Comparison of ENCODE assay signal across 22 cellular contexts in the genomic region with DNA sequence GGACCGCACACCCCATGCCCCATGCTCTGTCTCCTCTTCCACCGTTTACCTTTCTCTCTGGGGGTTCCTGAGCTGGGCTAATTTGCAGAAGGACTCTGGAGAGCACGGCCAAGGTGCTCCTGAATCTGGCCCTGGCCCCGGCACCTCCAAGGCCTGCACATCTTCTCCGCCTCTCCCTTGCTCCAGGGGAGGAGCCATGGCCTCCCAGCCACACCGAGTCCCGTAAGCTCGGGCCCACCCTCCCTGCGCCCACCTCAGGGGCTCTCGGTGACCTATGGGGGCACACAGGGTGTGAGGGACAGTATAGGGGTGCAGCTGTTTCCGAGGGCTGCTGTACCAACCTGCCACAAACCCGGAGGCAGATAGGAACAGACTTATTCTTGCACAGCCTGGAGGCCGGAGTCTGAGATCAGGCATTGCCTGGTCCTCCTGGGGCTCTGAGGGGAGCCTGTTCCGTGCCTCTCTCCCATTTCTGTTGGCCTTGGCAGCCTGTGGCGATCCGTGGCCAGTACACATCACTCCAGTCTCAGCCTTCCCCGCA.
"Had no signal": no experiment of that assay in that cellular context is flagged by ENCODE, and none has a peak within 500 bp of the region (broad histone marks: within the 10 kb centered on the region; RNA-seq: fewer than 3 reads in every experiment).

No MANE protein-coding gene starts in this region.

- H3K36me3 Mint-ChIP-seq: activated naive CD8-positive, alpha-beta T cell treated with anti-CD3 and anti-CD28 coated beads for 36 hours; neural progenitor cell had no signal

- H3K4me1 Mint-ChIP-seq: activated CD4-positive, alpha-beta T cell treated with anti-CD3 and anti-CD28 coated beads, Interleukin-2, amount 10 ng/mL, durations not matched to agents 7 days and 5 days; activated naive CD8-positive, alpha-beta T cell treated with anti-CD3 and anti-CD28 coated beads for 36 hours had no signal

- H3K27ac ChIP-seq: left lung, neural progenitor cell, ovary, psoas muscle, skin epidermis, thoracic aorta had no signal

- DNase-seq: activated CD4-positive, alpha-beta T cell treated with anti-CD3 and anti-CD28 coated beads, Interleukin-2, amount 10 ng/mL, durations not matched to agents 7 days and 5 days; activated CD4-positive, CD25-positive, alpha-beta regulatory T cell; activated CD8-positive, alpha-beta memory T cell treated with anti-CD3 and anti-CD28 coated beads for 24 hours; activated naive CD4-positive, alpha-beta T cell; activated naive CD8-positive, alpha-beta T cell treated with anti-CD3 and anti-CD28 coated beads for 36 hours; amniotic stem cell; caudate nucleus; foreskin melanocyte; glutamatergic neuron; hippocampal formation; ovary; psoas muscle; right cardiac atrium; stimulated activated CD4-positive, alpha-beta T cell treated with anti-CD3 and anti-CD28 coated beads, Interleukin-15, amount 100 ng/mL, for 24 hours; stimulated activated CD4-positive, alpha-beta T cell treated with anti-CD3 and anti-CD28 coated beads, Interleukin-4, amount 100 ng/mL, for 1 hour had no signal

- H3K9me3 ChIP-seq: left lung, ovary, psoas muscle, thoracic aorta had no signal

- H3K4me3 Mint-ChIP-seq: activated CD4-positive, alpha-beta T cell treated with anti-CD3 and anti-CD28 coated beads, Interleukin-2, amount 10 ng/mL, durations not matched to agents 7 days and 5 days; activated naive CD8-positive, alpha-beta T cell treated with anti-CD3 and anti-CD28 coated beads for 36 hours; activated T-helper 1 cell treated with anti-CD3 and anti-CD28 coated beads, Interleukin-12 subunit alpha, Interleukin-12 subunit beta, Interleukin-2, Interleukin-4 antibody, amounts not matched to agents 30 ng/mL and 10 ng/mL and 1 ng/mL, durations not matched to agents 14 hours and 24 hours and 36 hours; neural progenitor cell; T-helper 2 cell treated with Interferon-gamma antibody and Interleukin-4, amounts not matched to agents 5 μg/mL and 100 μg/mL, for 36 hours had no signal

- H3K27me3 Mint-ChIP-seq: activated CD4-positive, alpha-beta T cell treated with anti-CD3 and anti-CD28 coated beads, Interleukin-2, amount 10 ng/mL, durations not matched to agents 7 days and 5 days; activated naive CD8-positive, alpha-beta T cell treated with anti-CD3 and anti-CD28 coated beads for 36 hours had no signal

- H2AFZ ChIP-seq: neural progenitor cell had no signal

- H3K9me3 Mint-ChIP-seq: activated CD4-positive, alpha-beta T cell treated with anti-CD3 and anti-CD28 coated beads, Interleukin-2, amount 10 ng/mL, durations not matched to agents 7 days and 5 days; activated naive CD8-positive, alpha-beta T cell treated with anti-CD3 and anti-CD28 coated beads for 36 hours; activated T-helper 1 cell treated with anti-CD3 and anti-CD28 coated beads, Interleukin-12 subunit alpha, Interleukin-12 subunit beta, Interleukin-2, Interleukin-4 antibody, amounts not matched to agents 30 ng/mL and 10 ng/mL and 1 ng/mL, durations not matched to agents 14 hours and 24 hours and 36 hours; neural progenitor cell; T-helper 2 cell treated with Interferon-gamma antibody and Interleukin-4, amounts not matched to agents 5 μg/mL and 100 μg/mL, for 36 hours had no signal

- H3K9ac ChIP-seq: neural progenitor cell had no signal

- H3K27me3 ChIP-seq: neural progenitor cell, ovary had no signal

- H3K4me1 ChIP-seq: left lung, neural progenitor cell, psoas muscle had no signal

- FAIRE-seq: islet of Langerhans had no signal

- H3K4me2 ChIP-seq: neural progenitor cell had no signal

- H3K36me3 ChIP-seq: left lung, neural progenitor cell, ovary, thoracic aorta had no signal

- ATAC-seq: left lung had no signal

- H3K27ac Mint-ChIP-seq: activated CD4-positive, alpha-beta T cell treated with anti-CD3 and anti-CD28 coated beads, Interleukin-2, amount 10 ng/mL, durations not matched to agents 7 days and 5 days; activated naive CD8-positive, alpha-beta T cell treated with anti-CD3 and anti-CD28 coated beads for 36 hours; activated T-helper 1 cell treated with anti-CD3 and anti-CD28 coated beads, Interleukin-12 subunit alpha, Interleukin-12 subunit beta, Interleukin-2, Interleukin-4 antibody, amounts not matched to agents 30 ng/mL and 10 ng/mL and 1 ng/mL, durations not matched to agents 14 hours and 24 hours and 36 hours; neural progenitor cell; T-helper 2 cell treated with Interferon-gamma antibody and Interleukin-4, amounts not matched to agents 5 μg/mL and 100 μg/mL, for 36 hours had no signal

- H3K4me3 ChIP-seq: left lung, neural progenitor cell, ovary, psoas muscle, skin epidermis, thoracic aorta had no signal
